27 cellular contexts compared by ENCODE assay signal in genomic region chr3:102791641-102792589, GRCh38.
DNase-seq lines count a peak whose midpoint lies in the region; ATAC-seq and TF ChIP-seq lines count a peak whose summit lies in the region.
"Had no signal": no experiment of that assay in that cellular context is flagged by ENCODE, and none has a peak within 500 bp of the region (broad histone marks: within the 10 kb centered on the region; RNA-seq: fewer than 3 reads in every experiment).

No MANE protein-coding gene starts in this region.

- H3K4me1 ChIP-seq in adipocyte (ENCODE audit: control insufficient read depth, insufficient read depth, low read length) (peaks cover 9% of the 10 kb centered on the region), right atrium auricular region (no peaks in the 10 kb centered on the region), left ventricle myocardium inferior (no peaks in the 10 kb centered on the region)
- H3K4me1 ChIP-seq: heart left ventricle, testis, uterus had no signal

- H3K9me3 ChIP-seq in adipocyte (ENCODE audit: control insufficient read depth, low read length) (no peaks in the 10 kb centered on the region), right atrium auricular region (no peaks in the 10 kb centered on the region), left ventricle myocardium inferior (replicated peaks) (no peaks in the 10 kb centered on the region)
- H3K9me3 ChIP-seq: heart left ventricle, testis, uterus had no signal

- no peak for ATAC-seq in GM19397 (IDR thresholded peaks at IDR 0.05; ENCODE audit: unreplicated experiment)
- ATAC-seq: activated CD8-positive, alpha-beta memory T cell treated with anti-CD3 and anti-CD28 coated beads, Interleukin-2, amount 10 ng/mL, durations not matched to agents 7 days and 5 days; heart left ventricle; left cardiac atrium; stimulated activated naive B cell treated with anti-CD40 and anti-IgM and Interleukin-4, amounts not matched to agents 10 μg/mL and 1 μg/mL and 100 μg/mL, for 72 hours had no signal

- no peaks in the 10 kb centered on the region for H3K36me3 ChIP-seq in adipocyte (ENCODE audit: control insufficient read depth, insufficient read depth, low read length, severe bottlenecking)
- no peaks in the 10 kb centered on the region for H3K36me3 ChIP-seq in right atrium auricular region
- H3K36me3 ChIP-seq in left ventricle myocardium inferior = no peaks in the 10 kb centered on the region
- H3K36me3 ChIP-seq: heart left ventricle, uterus had no signal

- H3K27me3 ChIP-seq in adipocyte (replicated peaks; ENCODE audit: control insufficient read depth, insufficient read depth, low read length) (no peaks in the 10 kb centered on the region), right atrium auricular region (no peaks in the 10 kb centered on the region), left ventricle myocardium inferior (ENCODE audit: low read depth) (no peaks in the 10 kb centered on the region)
- H3K27me3 ChIP-seq: heart left ventricle, testis, uterus had no signal

- peak; percentile 28 for DNase-seq in AG09309 (ENCODE audit: low read depth)
- peak; percentile 3 for DNase-seq in H4 (ENCODE audit: low spot score)
- DNase-seq in adipocyte (ENCODE audit: low read depth) = peak; percentile 85
- DNase-seq in fibroblast of the conjunctiva (ENCODE audit: low read depth) = peak; percentile 65
- no peak for DNase-seq in right atrium auricular region (ENCODE audit: low spot score)
- DNase-seq in NCI-H2107 treated with DMSO at 0.1 percent for 48 hours (lab: John Stamatoyannopoulos, UW; ENCODE audit: unreplicated experiment) = no peak
- no peak for DNase-seq in left ventricle myocardium inferior
- DNase-seq: ACHN; activated CD4-positive, alpha-beta T cell treated with anti-CD3 and anti-CD28 coated beads for 48 hours; activated CD8-positive, alpha-beta memory T cell treated with anti-CD3 and anti-CD28 coated beads, Interleukin-2, amount 10 ng/mL, durations not matched to agents 7 days and 5 days; activated naive CD4-positive, alpha-beta T cell treated with anti-CD3 and anti-CD28 coated beads for 36 hours; amygdala; caudate nucleus; CD4-positive, CD25-positive, alpha-beta regulatory T cell; EL; heart left ventricle; left cardiac atrium; MV-4-11; NCI-H526 treated with DMSO at 0.1 percent for 48 hours; stimulated activated CD4-positive, alpha-beta T cell treated with anti-CD3 and anti-CD28 coated beads, Interleukin-4, amount 100 ng/mL, for 1 hour; stimulated activated naive B cell treated with anti-CD40 and anti-IgM and Interleukin-4, amounts not matched to agents 10 μg/mL and 1 μg/mL and 100 μg/mL, for 72 hours; T-helper 2 cell; testis; uterus had no signal

- H3K27ac ChIP-seq in right atrium auricular region (no peak overlapping the region), left ventricle myocardium inferior (replicated peaks) (no peak overlapping the region)
- H3K27ac ChIP-seq: heart left ventricle, KMS-11, testis, uterus, VCaP had no signal

- H3K9ac ChIP-seq in adipocyte (ENCODE audit: low read length) = no peak overlapping the region
- H3K9ac ChIP-seq: KMS-11 had no signal

- no peak overlapping the region for H3K4me3 ChIP-seq in AG09309 (ENCODE audit: control insufficient read depth, low read depth, low read length)
- H3K4me3 ChIP-seq in adipocyte (ENCODE audit: low read length) = no peak overlapping the region
- no peak overlapping the region for H3K4me3 ChIP-seq in right atrium auricular region
- no peak overlapping the region for H3K4me3 ChIP-seq in left ventricle myocardium inferior
- H3K4me3 ChIP-seq: heart left ventricle, testis, uterus had no signal

- TF ChIP-seq CTCF in AG09309 (IDR thresholded peaks at IDR 0.05; ENCODE audit: control insufficient read depth, insufficient read depth, low read depth, low read length, missing control alignments) (no peak), right atrium auricular region (IDR thresholded peaks at IDR 0.05) (no peak), left ventricle myocardium inferior (IDR thresholded peaks at IDR 0.05; ENCODE audit: borderline replicate concordance) (no peak)

- intact Hi-C loops in left ventricle myocardium inferior (cut with micrococcal nuclease) = no loop called here

Comparison
In these comparisons a context has a peak if more than half of its experiments do, and no peak if none do; other contexts are left out.
1. DNase-seq: peak in AG09309 (single experiment), H4 (single experiment), adipocyte (single experiment) and fibroblast of the conjunctiva (single experiment); none in right atrium auricular region (single experiment), NCI-H2107 treated with DMSO at 0.1 percent for 48 hours (single experiment) and left ventricle myocardium inferior (single experiment).